ENCODE assay signal across 8 cellular contexts in genomic region chr9:16266648-16267276, GRCh38.
DNase-seq lines count a peak whose midpoint lies in the region; ATAC-seq and TF ChIP-seq lines count a peak whose summit lies in the region.

No MANE protein-coding gene starts in this region.

- in situ Hi-C loops in ACHN (cut with HindIII; ENCODE audit: low pct_ligation_motif_present, low pct_unique_long_range_greater_than_20kb, low sequenced_read_pairs), result no loop called here

- H3K4me3 ChIP-seq in adipocyte (ENCODE audit: low read length), result peak overlapping the region; percentile 82

- ATAC-seq in left lobe of liver, result peak; percentile 15
- ATAC-seq in GM19324 (IDR thresholded peaks at IDR 0.05; ENCODE audit: low FRiP score, unreplicated experiment), result no peak
- no peak for ATAC-seq in GM18861 (IDR thresholded peaks at IDR 0.05; ENCODE audit: unreplicated experiment)
- no peak for ATAC-seq in GM21529 (IDR thresholded peaks at IDR 0.05; ENCODE audit: unreplicated experiment)

- H3K36me3 ChIP-seq in adipocyte (ENCODE audit: control insufficient read depth, insufficient read depth, low read length, severe bottlenecking), result no peaks in the 10 kb centered on the region

- DNase-seq in ACHN (peak; percentile 15), GM20000 (ENCODE audit: low spot score) (no peak), adipocyte (ENCODE audit: low read depth) (no peak), left lobe of liver (ENCODE audit: low spot score) (no peak), NCI-H1092 treated with DMSO at 0.1 percent for 48 hours (lab: John Stamatoyannopoulos, UW) (no peak)

- H3K9ac ChIP-seq in adipocyte (ENCODE audit: low read length), result peak overlapping the region; percentile 86

- H3K27me3 ChIP-seq in adipocyte (replicated peaks; ENCODE audit: control insufficient read depth, insufficient read depth, low read length), result peaks cover 15% of the 10 kb centered on the region

- H3K9me3 ChIP-seq in adipocyte (ENCODE audit: control insufficient read depth, low read length), result no peaks in the 10 kb centered on the region

- TF ChIP-seq CTCF in GM20000 (IDR thresholded peaks at IDR 0.05; ENCODE audit: extremely low read depth, missing control alignments), result peak; percentile 20

- H3K4me1 ChIP-seq in adipocyte (ENCODE audit: control insufficient read depth, insufficient read depth, low read length), result peaks cover 18% of the 10 kb centered on the region
